In genomic region chr11:19789840-19790710, GRCh38 we compare ENCODE assay signal across 1 cellular context.
TF ChIP-seq lines count a peak whose summit lies in the region.

No MANE protein-coding gene starts in this region.

TF ChIP-seq in GM12878, 131 proteins besides CTCF, POLR2A, EP300 and RAD21 (continued from another document):
- TF ChIP-seq BCLAF1 (IDR thresholded peaks at IDR 0.05) (no peak), NFXL1 (IDR thresholded peaks at IDR 0.05; ENCODE audit: borderline replicate concordance) (no peak)
TF ChIP-seq in GM12878: peak in this region for 0.
